In the genomic region with DNA sequence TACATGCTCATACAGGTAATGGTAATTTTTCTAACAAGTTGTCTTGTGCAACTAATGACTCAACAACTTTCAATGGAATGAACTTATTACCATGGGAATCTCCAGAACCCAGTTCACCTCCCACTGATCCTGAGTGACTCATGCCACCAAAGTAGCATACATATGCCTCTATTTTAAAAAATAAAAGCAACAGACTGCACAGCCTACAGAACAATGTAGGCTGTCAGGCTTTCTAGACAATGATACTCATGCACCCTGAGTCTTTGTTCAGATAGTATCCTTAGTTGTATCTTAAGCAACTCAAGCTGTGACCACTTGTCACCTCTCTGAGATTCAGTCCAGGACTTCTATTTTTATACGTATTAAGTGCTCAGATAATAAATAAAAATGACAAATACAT, we compare ENCODE assay signal across 15 cellular contexts.
DNase-seq lines count a peak whose midpoint lies in the region; ATAC-seq, FAIRE-seq and TF ChIP-seq lines count a peak whose summit lies in the region.
"Had no signal": no experiment of that assay in that cellular context is flagged by ENCODE, and none has a peak within 500 bp of the region (broad histone marks: within the 10 kb centered on the region; RNA-seq: fewer than 3 reads in every experiment).

No MANE protein-coding gene starts in this region.

- no peak overlapping the region for H3K27ac ChIP-seq in RWPE1
- H3K27ac ChIP-seq: colonic mucosa, heart right ventricle had no signal

- DNase-seq in ELR (ENCODE audit: low read depth) (peak; percentile 13), RWPE1 (ENCODE audit: low spot score) (peak; percentile 60), fibroblast of gingiva (ENCODE audit: low read depth) (peak; percentile 56), putamen (ENCODE audit: low spot score) (peak; percentile 65), SIG-M5 treated with dmso at 0.1 percent for 504 hours (lab: John Stamatoyannopoulos, UW; ENCODE audit: unreplicated experiment) (no peak), H54 (ENCODE audit: insufficient read length, low spot score) (no peak), mucosa of descending colon (no peak)
- no peak for DNase-seq in central memory CD4-positive, alpha-beta T cell
- DNase-seq: activated CD4-positive, alpha-beta T cell treated with anti-CD3 and anti-CD28 coated beads, Interleukin-2, amount 10 ng/mL, durations not matched to agents 7 days and 5 days; colonic mucosa; DND-41; heart right ventricle; mesendoderm; NCI-H187 treated with DMSO at 0.1 percent for 48 hours; T-cell had no signal

- no peak for FAIRE-seq in H54 (lab: Jason Lieb, UNC)

- no peaks in the 10 kb centered on the region for H3K9me3 ChIP-seq in mucosa of descending colon
- H3K9me3 ChIP-seq: colonic mucosa, heart right ventricle had no signal

- POLR2A ChIA-PET in RWPE1 (lab: Yijun Ruan, JAX; ENCODE audit: low non-redundant PET), result no interaction called here

- ATAC-seq in mucosa of descending colon, result no peak
- ATAC-seq: T-cell had no signal

- no peaks in the 10 kb centered on the region for H3K36me3 ChIP-seq in mucosa of descending colon (ENCODE audit: low read depth)
- H3K36me3 ChIP-seq: colonic mucosa, heart right ventricle had no signal

- no peak for TF ChIP-seq CTCF in RWPE1 (conservative IDR thresholded peaks at IDR 0.05; ENCODE audit: low read depth)
- TF ChIP-seq CTCF in mucosa of descending colon (IDR thresholded peaks at IDR 0.05), result no peak

- intact Hi-C loops in mucosa of descending colon (cut with DNase I, micrococcal nuclease), result no loop called here

- no peaks in the 10 kb centered on the region for H3K4me1 ChIP-seq in mucosa of descending colon (ENCODE audit: low read depth)
- H3K4me1 ChIP-seq: colonic mucosa had no signal

- no peak for TF ChIP-seq POLR2A in H54 (IDR thresholded peaks at IDR 0.05; ENCODE audit: low read depth, low read length)

- H3K4me3 ChIP-seq in mucosa of descending colon, result no peak overlapping the region
- H3K4me3 ChIP-seq: colonic mucosa, heart right ventricle had no signal

- CTCF ChIA-PET in RWPE1 (lab: Yijun Ruan, JAX), result interaction anchor here (1.0 kb wide), 1 partner anchor 1234 kb away, joined by 3 read pairs; no protein-coding TSS in a partner anchor

Comparison
In these comparisons a context has a peak if more than half of its experiments do, and no peak if none do; other contexts are left out.
1. DNase-seq: peak in ELR (single experiment), RWPE1 (single experiment), fibroblast of gingiva (single experiment) and putamen (single experiment); none in SIG-M5 treated with dmso at 0.1 percent for 504 hours (single experiment), H54 (single experiment), central memory CD4-positive, alpha-beta T cell (single experiment) and mucosa of descending colon (0 of 3).